15 cellular contexts compared by ENCODE assay signal in genomic region chr18:55982992-55983391, GRCh38.
DNase-seq lines count a peak whose midpoint lies in the region; ATAC-seq, FAIRE-seq and TF ChIP-seq lines count a peak whose summit lies in the region.
"Had no signal": no experiment of that assay in that cellular context is flagged by ENCODE, and none has a peak within 500 bp of the region (broad histone marks: within the 10 kb centered on the region; RNA-seq: fewer than 3 reads in every experiment).

No MANE protein-coding gene starts in this region.

- H3K18ac ChIP-seq in IMR-90 (ENCODE audit: low read depth, low read length) (no peak overlapping the region), H1 (ENCODE audit: extremely low read depth, low read length) (no peak overlapping the region)

- peak overlapping the region; percentile 72 for H2AFZ ChIP-seq in IMR-90 (replicated peaks; ENCODE audit: low read length, poor library complexity)
- 0 out of 2 replicates have a peak overlapping the region, but pooled peaks have one; percentile 1 for H2AFZ ChIP-seq in H1 (ENCODE audit: low read length)

- H3K14ac ChIP-seq in IMR-90 (replicated peaks; ENCODE audit: low read depth, low read length) (peak overlapping the region; percentile 66), H1 (ENCODE audit: insufficient read length) (no peak overlapping the region)

- in situ Hi-C loops in IMR-90 (cut with MboI; ENCODE audit: low sequenced_read_pairs): no loop called here

- H3K4me3 ChIP-seq in IMR-90 (ENCODE audit: insufficient read depth, low read depth, low read length) (no peak overlapping the region), H1 (ENCODE audit: extremely low read depth in 1 of 4, insufficient read depth in 2 of 4, low read depth in 3 of 4, low read length in 4 of 4) (no peak overlapping the region), spleen (no peak overlapping the region)
- H3K4me3 ChIP-seq: adrenal gland, GM12878, suprapubic skin had no signal

- H3K9me1 ChIP-seq in IMR-90 (ENCODE audit: insufficient read depth, low read length): no peaks in the 10 kb centered on the region

- H3K79me2 ChIP-seq in H1 (ENCODE audit: control insufficient read depth in 1 of 2, insufficient read depth in 2 of 2, low read length in 2 of 2): no peaks in the 10 kb centered on the region

- 86% methylated on average over 1 of the region's 3 CpGs; no CpG with 5 or more reads in 1 of the 2 experiments for WGBS in IMR-90 (ENCODE audit: extremely low coverage in 2 of 2, insufficient read length in 1 of 2), 2 experiments
- WGBS in H1 (ENCODE audit: extremely low coverage in 1 of 2, insufficient coverage in 1 of 2, insufficient read length in 1 of 2, insufficient replicate concordance in 2 of 2, low coverage in 1 of 2, low lambda C conversion rate in 2 of 2, missing lambda C conversion rate in 1 of 2), 2 experiments: 48% methylated on average over 3 of the region's 3 CpGs; no CpG with 5 or more reads in 1 of the 2 experiments
- 72 to 86% (median 74%) methylated on average over 3 of the region's 3 CpGs for WGBS in spleen, 5 donors

- no peak for TF ChIP-seq POLR2A in IMR-90 (IDR thresholded peaks at IDR 0.05; ENCODE audit: low read depth, low read length)
- TF ChIP-seq POLR2A in H1 (IDR thresholded peaks at IDR 0.05; ENCODE audit: control extremely low read depth in 1 of 2, low read depth in 2 of 2, low read length in 2 of 2): no peak
- no peak for TF ChIP-seq POLR2A in spleen (IDR thresholded peaks at IDR 0.05)

- H3K36me3 ChIP-seq in IMR-90 (ENCODE audit: control insufficient read depth, insufficient read depth, low read length): no peaks in the 10 kb centered on the region
- no peaks in the 10 kb centered on the region; a peak in 1 of 8 replicates for H3K36me3 ChIP-seq in H1 (ENCODE audit: control insufficient read depth in 2 of 4, insufficient read depth in 4 of 4, low read length in 3 of 4)
- H3K36me3 ChIP-seq in spleen: no peaks in the 10 kb centered on the region
- H3K36me3 ChIP-seq: adrenal gland, suprapubic skin had no signal

- H3K23me2 ChIP-seq in H1 (ENCODE audit: low read depth, low read length): no peaks in the 10 kb centered on the region

- H2AK9ac ChIP-seq in IMR-90 (replicated peaks; ENCODE audit: low read depth, low read length, poor library complexity): no peak overlapping the region

- H2BK5ac ChIP-seq in IMR-90 (ENCODE audit: low read depth, low read length, poor library complexity, severe bottlenecking) (no peak overlapping the region), H1 (ENCODE audit: low read depth, low read length) (no peak overlapping the region)

- no peak for FAIRE-seq in H1 (lab: Jason Lieb, UNC)
- FAIRE-seq: GM12878 had no signal

- no peaks in the 10 kb centered on the region for H3K27me3 ChIP-seq in IMR-90 (ENCODE audit: control insufficient read depth, insufficient read depth, low read length)
- no peaks in the 10 kb centered on the region for H3K27me3 ChIP-seq in H1 (replicated peaks in 1 of 4; ENCODE audit: control insufficient read depth in 3 of 4, extremely low read depth in 1 of 4, insufficient read depth in 3 of 4, low read length in 3 of 4)
- H3K27me3 ChIP-seq in spleen (replicated peaks in 1 of 7): no peaks in the 10 kb centered on the region
- H3K27me3 ChIP-seq: adrenal gland, suprapubic skin had no signal

- H2BK15ac ChIP-seq in IMR-90 (ENCODE audit: low read depth, low read length): no peak overlapping the region
- H2BK15ac ChIP-seq in H1 (ENCODE audit: low read length): no peak overlapping the region

- peak overlapping the region; percentile 73 for H2BK20ac ChIP-seq in IMR-90 (ENCODE audit: low read depth, low read length)
- H2BK20ac ChIP-seq in H1 (ENCODE audit: low read length): no peak overlapping the region; the same call in 1 of the 2 replicates

- no peaks in the 10 kb centered on the region for H3K79me1 ChIP-seq in IMR-90 (ENCODE audit: low read depth in 1 of 2, low read length in 2 of 2)
- H3K79me1 ChIP-seq in H1 (ENCODE audit: low read depth, low read length): no peaks in the 10 kb centered on the region

- H3K9me3 ChIP-seq in IMR-90 (ENCODE audit: control insufficient read depth, insufficient read depth, low read length): peaks cover 2% of the 10 kb centered on the region; the same call in 1 of the 2 replicates
- no peaks in the 10 kb centered on the region; a peak in 1 of 4 replicates for H3K9me3 ChIP-seq in H1 (ENCODE audit: insufficient read depth in 2 of 2, low read depth in 1 of 2, low read length in 1 of 2)
- peaks cover 0 to 26% (median 15%) of the 10 kb centered on the region in 8 donors for H3K9me3 ChIP-seq in spleen
- H3K9me3 ChIP-seq: adrenal gland, suprapubic skin had no signal

- no peak for TF ChIP-seq RAD21 in IMR-90 (IDR thresholded peaks at IDR 0.05; ENCODE audit: low read length)
- no peak for TF ChIP-seq RAD21 in H1 (IDR thresholded peaks at IDR 0.05 in 1 of 2, conservative IDR thresholded peaks at IDR 0.05 in 1 of 2; ENCODE audit: low read depth in 2 of 2, low read length in 2 of 2)

- DNase-seq in Daoy (ENCODE audit: low read depth) (peak; percentile 59), IMR-90 (peak; percentile 51), H1 (ENCODE audit: low read depth in 1 of 2, low spot score in 2 of 2) (peak in 1 of 2 experiments; percentile 29), neural crest cell (ENCODE audit: low read depth, low spot score) (no peak), spleen (no peak), cerebellar cortex (ENCODE audit: low spot score) (no peak), NCI-H510A treated with DMSO at 0.1 percent for 48 hours (lab: John Stamatoyannopoulos, UW) (no peak)
- no peak for DNase-seq in stimulated activated naive B cell treated with anti-CD40 and anti-IgM and Interleukin-4, amounts not matched to agents 10 μg/mL and 1 μg/mL and 100 μg/mL, for 72 hours
- DNase-seq: activated T-cell treated with anti-CD3 and anti-CD28 coated beads, Interleukin-2, amount 50 U/mL, for 48 hours; adrenal gland; MM.1S; T-helper 9 cell had no signal

- TF ChIP-seq CTCF in IMR-90 (conservative IDR thresholded peaks at IDR 0.05; ENCODE audit: low read depth, low read length) (no peak), H1 (IDR thresholded peaks at IDR 0.05; ENCODE audit: control extremely low read depth in 1 of 3, insufficient read depth in 1 of 3, low read depth in 1 of 3, low read length in 3 of 3) (no peak), neural crest cell (conservative IDR thresholded peaks at IDR 0.05) (no peak), spleen (IDR thresholded peaks at IDR 0.05 in 8 of 11, conservative IDR thresholded peaks at IDR 0.05 in 3 of 11) (no peak)

- H3K9me3 Mint-ChIP-seq in neural crest cell: peaks cover 18% of the 10 kb centered on the region
- H3K9me3 Mint-ChIP-seq in stimulated activated naive B cell treated with anti-CD40 and anti-IgM and Interleukin-4, amounts not matched to agents 10 μg/mL and 1 μg/mL and 100 μg/mL, for 72 hours: peaks cover 4 to 5% of the 10 kb centered on the region in 2 donors

- no peak overlapping the region for H2AK5ac ChIP-seq in IMR-90 (ENCODE audit: low read depth, low read length)
- H2AK5ac ChIP-seq in H1 (ENCODE audit: low read depth, low read length): no peak overlapping the region

- H3K27ac Mint-ChIP-seq in neural crest cell (ENCODE audit: unreplicated experiment): peak overlapping the region; percentile 32
- no peak overlapping the region for H3K27ac Mint-ChIP-seq in stimulated activated naive B cell treated with anti-CD40 and anti-IgM and Interleukin-4, amounts not matched to agents 10 μg/mL and 1 μg/mL and 100 μg/mL, for 72 hours
- H3K27ac Mint-ChIP-seq: B cell had no signal

- H3K23ac ChIP-seq in IMR-90 (ENCODE audit: low read depth, low read length): no peak overlapping the region
- no peak overlapping the region for H3K23ac ChIP-seq in H1 (ENCODE audit: insufficient read length)

- 0 out of 2 replicates have a peak, but pooled peaks cover 2% of the 10 kb centered on the region for H3K4me1 ChIP-seq in IMR-90 (ENCODE audit: control insufficient read depth, insufficient read depth, low read length)
- peaks cover 0 to 2% (median 0%) of the 10 kb centered on the region in 4 experiments; a peak in 1 of 7 replicates for H3K4me1 ChIP-seq in H1 (replicated peaks in 1 of 4; ENCODE audit: control insufficient read depth in 3 of 4, insufficient read depth in 4 of 4, low read length in 3 of 4)
- no peaks in the 10 kb centered on the region for H3K4me1 ChIP-seq in spleen
- H3K4me1 ChIP-seq: adrenal gland, suprapubic skin had no signal

- H2BK120ac ChIP-seq in IMR-90 (ENCODE audit: low read depth, low read length) (peak overlapping the region; percentile 59), H1 (replicated peaks; ENCODE audit: low read depth, low read length) (no peak overlapping the region)

- H3K27me3 Mint-ChIP-seq in neural crest cell (ENCODE audit: low read depth): no peaks in the 10 kb centered on the region
- H3K27me3 Mint-ChIP-seq in stimulated activated naive B cell treated with anti-CD40 and anti-IgM and Interleukin-4, amounts not matched to agents 10 μg/mL and 1 μg/mL and 100 μg/mL, for 72 hours: no peaks in the 10 kb centered on the region
- H3K27me3 Mint-ChIP-seq: B cell had no signal

- H4K91ac ChIP-seq in IMR-90 (ENCODE audit: insufficient read depth, low read depth, low read length) (no peak overlapping the region), H1 (replicated peaks; ENCODE audit: insufficient read length, low read length) (no peak overlapping the region)

- peak; percentile 46 for ATAC-seq in IMR-90 (ENCODE audit: low read depth)
- ATAC-seq in stimulated activated naive B cell treated with anti-CD40 and anti-IgM and Interleukin-4, amounts not matched to agents 10 μg/mL and 1 μg/mL and 100 μg/mL, for 72 hours (replicated peaks): no peak
- ATAC-seq: GM12878 had no signal

- H2BK12ac ChIP-seq in H1 (ENCODE audit: low read depth, low read length): peak overlapping the region; percentile 42

- no peaks in the 10 kb centered on the region for H4K20me1 ChIP-seq in IMR-90 (ENCODE audit: insufficient read depth, low read length)
- H4K20me1 ChIP-seq in H1 (replicated peaks in 1 of 2; ENCODE audit: control insufficient read depth in 1 of 2, insufficient read depth in 2 of 2, low read length in 2 of 2): no peaks in the 10 kb centered on the region

- no peak for TF ChIP-seq EP300 in H1 (IDR thresholded peaks at IDR 0.05; ENCODE audit: borderline replicate concordance in 1 of 2, low read depth in 2 of 2, low read length in 2 of 2)

- H3K56ac ChIP-seq in IMR-90 (ENCODE audit: extremely low read depth, insufficient read depth, low read length): no peak overlapping the region
- no peak overlapping the region for H3K56ac ChIP-seq in H1 (replicated peaks; ENCODE audit: insufficient read length, low read depth, low read length)

- peak overlapping the region in 1 of 2 experiments; percentile 56; a peak in 1 of 4 replicates for H4K8ac ChIP-seq in IMR-90 (ENCODE audit: low read depth in 2 of 2, low read length in 2 of 2)
- no peak overlapping the region for H4K8ac ChIP-seq in H1 (ENCODE audit: extremely low read depth, insufficient read depth, low read length)

- peaks cover 14% of the 10 kb centered on the region for H3K4me1 Mint-ChIP-seq in neural crest cell
- H3K4me1 Mint-ChIP-seq in stimulated activated naive B cell treated with anti-CD40 and anti-IgM and Interleukin-4, amounts not matched to agents 10 μg/mL and 1 μg/mL and 100 μg/mL, for 72 hours: no peaks in the 10 kb centered on the region
- H3K4me1 Mint-ChIP-seq: B cell had no signal

- peaks cover 21% of the 10 kb centered on the region for H3K36me3 Mint-ChIP-seq in neural crest cell (ENCODE audit: low read depth)
- peaks cover 0 to 3% of the 10 kb centered on the region in 2 donors for H3K36me3 Mint-ChIP-seq in stimulated activated naive B cell treated with anti-CD40 and anti-IgM and Interleukin-4, amounts not matched to agents 10 μg/mL and 1 μg/mL and 100 μg/mL, for 72 hours

- H3K9ac ChIP-seq in IMR-90 (ENCODE audit: low read depth, low read length) (no peak overlapping the region), H1 (replicated peaks in 1 of 4; ENCODE audit: extremely low read depth in 1 of 4, low read depth in 3 of 4, low read length in 3 of 4) (no peak overlapping the region)

- H3K4me2 ChIP-seq in IMR-90 (ENCODE audit: low read depth, low read length) (peak overlapping the region; percentile 25; the same call in 1 of the 2 replicates), H1 (ENCODE audit: insufficient read depth in 1 of 2, low read depth in 2 of 2, low read length in 2 of 2) (no peak overlapping the region)

- H3K4ac ChIP-seq in IMR-90 (ENCODE audit: low read depth, low read length) (peak overlapping the region; percentile 12; the same call in 1 of the 2 replicates), H1 (replicated peaks; ENCODE audit: insufficient read length, low read depth, low read length) (no peak overlapping the region)

- intact Hi-C loops in IMR-90 (cut with micrococcal nuclease): no loop called here
- intact Hi-C loops in spleen (cut with DNase I; ENCODE audit: low total_unique reads): no loop called here

- CTCF ChIA-PET in IMR-90 (lab: Yijun Ruan, JAX) (no interaction called here), H1 (lab: Charles Lee; ENCODE audit: partially characterized antibody) (interaction anchor here (1.5 kb wide), 1 partner anchor 19 kb away, joined by 3 read pairs; no protein-coding TSS in a partner anchor)

- H3K4me3 Mint-ChIP-seq in neural crest cell: no peak overlapping the region
- no peak overlapping the region for H3K4me3 Mint-ChIP-seq in stimulated activated naive B cell treated with anti-CD40 and anti-IgM and Interleukin-4, amounts not matched to agents 10 μg/mL and 1 μg/mL and 100 μg/mL, for 72 hours

- POLR2A ChIA-PET in IMR-90 (lab: Charles Lee; ENCODE audit: unreplicated experiment): interaction anchor here (0.6 kb wide), 1 partner anchor 661 kb away, joined by 7 read pairs; no protein-coding TSS in a partner anchor
- POLR2A ChIA-PET in H1 (lab: Charles Lee; ENCODE audit: partially characterized antibody): interaction anchor here (0.6 kb wide), 1 partner anchor 10 kb away, joined by 3 read pairs; no protein-coding TSS in a partner anchor

- no peak overlapping the region for H3K27ac ChIP-seq in IMR-90 (ENCODE audit: insufficient read depth, low read length)
- H3K27ac ChIP-seq in H1 (ENCODE audit: low read depth, low read length): no peak overlapping the region
- no peak overlapping the region for H3K27ac ChIP-seq in spleen
- H3K27ac ChIP-seq: adrenal gland, suprapubic skin had no signal

- no TSS peak for BruUV-seq in IMR-90 (replicated peaks; lab: Mats Ljungman, UMichigan)

- dilution Hi-C loops in IMR-90 (cut with HindIII; ENCODE audit: low sequenced_read_pairs, unreplicated experiment): no loop called here

- H4K5ac ChIP-seq in IMR-90 (ENCODE audit: low read depth, low read length) (no peak overlapping the region), H1 (ENCODE audit: insufficient read length, low read depth, low read length) (no peak overlapping the region)

Comparison
In these comparisons a context has a peak if more than half of its experiments do, and no peak if none do; other contexts are left out.
1. DNase-seq: peak in Daoy (single experiment) and IMR-90 (single experiment); none in neural crest cell (single experiment), spleen (single experiment), cerebellar cortex (single experiment), stimulated activated naive B cell treated with anti-CD40 and anti-IgM and Interleukin-4, amounts not matched to agents 10 μg/mL and 1 μg/mL and 100 μg/mL, for 72 hours (single experiment) and NCI-H510A treated with DMSO at 0.1 percent for 48 hours (single experiment).